In genomic region chr20:843908-844307, GRCh38 we compare ENCODE assay signal across 8 cellular contexts. TPM values are rescaled to one million over a fixed set of nuclear protein-coding genes. Genes with fewer than 3 reads are reported as not detected.
DNase-seq lines count a peak whose midpoint lies in the region; ATAC-seq lines count a peak whose summit lies in the region.

No MANE protein-coding gene starts in this region.

- H3K27ac Mint-ChIP-seq in CD4-positive, alpha-beta memory T cell, result peak overlapping the region; percentile 70 to 89 (median 83)
- H3K27ac Mint-ChIP-seq in effector memory CD8-positive, alpha-beta T cell, result peak overlapping the region; percentile 90 to 97

- H3K27ac ChIP-seq in CD4-positive, alpha-beta memory T cell (ENCODE audit: low read depth, low read length), result peak overlapping the region; percentile 70
- peak overlapping the region; percentile 34 for H3K27ac ChIP-seq in trophoblast cell (ENCODE audit: low read depth, low read length)

- peak overlapping the region; percentile 11 for H3K14ac ChIP-seq in trophoblast cell (ENCODE audit: low read length)

- no peak overlapping the region for H4K12ac ChIP-seq in trophoblast cell (ENCODE audit: low read depth, low read length)

- H3K36me3 ChIP-seq in CD4-positive, alpha-beta memory T cell (ENCODE audit: insufficient read depth, low read length), result no peaks in the 10 kb centered on the region
- peaks cover 9 to 17% of the 10 kb centered on the region in 2 experiments for H3K36me3 ChIP-seq in trophoblast cell (ENCODE audit: control insufficient read depth in 1 of 2, insufficient read depth in 2 of 2, low read length in 2 of 2)

- no CpG with 5 or more reads among the region's 9 CpGs for WGBS in trophoblast cell (ENCODE audit: extremely low coverage, insufficient coverage, insufficient read length)

- intact Hi-C loops in CD4-positive, alpha-beta memory T cell (cut with micrococcal nuclease), result loop anchor here (1.0 to 10.0 kb wide), 3 partner anchors 11 to 621 kb away; partner anchors contain the start of genes FAM110A, FKBP1A and NSFL1C

- H3K79me2 ChIP-seq in trophoblast cell (ENCODE audit: control insufficient read depth, insufficient read depth, low read length, poor library complexity), result peaks cover 19% of the 10 kb centered on the region

- H2AK5ac ChIP-seq in trophoblast cell (ENCODE audit: low read length), result no peak overlapping the region

- no peak overlapping the region for H2BK12ac ChIP-seq in trophoblast cell (ENCODE audit: low read length)

- H2BK120ac ChIP-seq in trophoblast cell (ENCODE audit: insufficient read depth, low read length, poor library complexity), result no peak overlapping the region

- POLR2A ChIA-PET in CD4-positive, alpha-beta memory T cell (lab: Charles Lee; ENCODE audit: partially characterized antibody), result interaction anchor here (1.0 to 6.5 kb wide), 3 partner anchors 10 to 275 kb away, joined by 3 to 130 read pairs (median 7); partner anchors contain the start of genes FAM110A and PSMF1

- no peak overlapping the region for H3K18ac ChIP-seq in trophoblast cell (ENCODE audit: low read length)

- H3K4me1 Mint-ChIP-seq in CD4-positive, alpha-beta memory T cell, result peaks cover 27 to 68% (median 48%) of the 10 kb centered on the region in 4 donors
- peaks cover 31 to 39% of the 10 kb centered on the region in 2 donors for H3K4me1 Mint-ChIP-seq in effector memory CD8-positive, alpha-beta T cell (ENCODE audit: low read depth in 2 of 2)

- no peak for ATAC-seq in effector memory CD8-positive, alpha-beta T cell (replicated peaks)

- no peaks in the 10 kb centered on the region for H3K9me3 ChIP-seq in CD4-positive, alpha-beta memory T cell (ENCODE audit: control insufficient read depth in 1 of 2, low read length in 2 of 2)
- no peaks in the 10 kb centered on the region for H3K9me3 ChIP-seq in trophoblast cell (ENCODE audit: insufficient read depth, low read depth, low read length)

- H3K27me3 Mint-ChIP-seq in CD4-positive, alpha-beta memory T cell, result no peaks in the 10 kb centered on the region
- H3K27me3 Mint-ChIP-seq in effector memory CD8-positive, alpha-beta T cell, result no peaks in the 10 kb centered on the region

- no peak overlapping the region for H3K23ac ChIP-seq in trophoblast cell (ENCODE audit: low read length)

- peak overlapping the region; percentile 49 for H3K9ac ChIP-seq in trophoblast cell (ENCODE audit: low read length)

- H2AFZ ChIP-seq in trophoblast cell (ENCODE audit: insufficient read depth, low read length, poor library complexity), result no peak overlapping the region

- H4K91ac ChIP-seq in trophoblast cell (ENCODE audit: low read depth, low read length), result no peak overlapping the region

- H3K27me3 ChIP-seq in CD4-positive, alpha-beta memory T cell (ENCODE audit: insufficient read depth, low read length), result no peaks in the 10 kb centered on the region
- H3K27me3 ChIP-seq in trophoblast cell (ENCODE audit: insufficient read depth, low read length), result no peaks in the 10 kb centered on the region

- CTCF ChIA-PET in CD4-positive, alpha-beta memory T cell (lab: Charles Lee; ENCODE audit: partially characterized antibody), result interaction anchor here (2.0 kb wide), 1 partner anchor 11 kb away, joined by 16 read pairs; the partner anchor contains the start of gene FAM110A

- H3K4me3 Mint-ChIP-seq in CD4-positive, alpha-beta memory T cell, result peak overlapping the region in 6 of 8 donors; percentile 87 to 93 (median 90)
- no peak overlapping the region for H3K4me3 Mint-ChIP-seq in effector memory CD8-positive, alpha-beta T cell

- peak overlapping the region; percentile 32 for H2BK5ac ChIP-seq in trophoblast cell (ENCODE audit: low read depth, low read length, poor library complexity)

- peak overlapping the region in 1 of 2 donors; percentile 74 for H3K4me3 ChIP-seq in CD4-positive, alpha-beta memory T cell (ENCODE audit: low read length in 2 of 2)
- H3K4me3 ChIP-seq in trophoblast cell (ENCODE audit: low read depth, low read length), result no peak overlapping the region

- no peak overlapping the region for H3K4ac ChIP-seq in trophoblast cell (ENCODE audit: low read depth, low read length)

- peaks cover 0 to 11% of the 10 kb centered on the region in 2 donors for H3K36me3 Mint-ChIP-seq in CD4-positive, alpha-beta memory T cell
- H3K36me3 Mint-ChIP-seq in effector memory CD8-positive, alpha-beta T cell (ENCODE audit: insufficient read depth), result peaks cover 13% of the 10 kb centered on the region

- H4K8ac ChIP-seq in trophoblast cell (ENCODE audit: low read depth, low read length), result no peak overlapping the region

- H3K4me2 ChIP-seq in trophoblast cell (ENCODE audit: low read length), result no peak overlapping the region

- no peaks in the 10 kb centered on the region for H3K9me3 Mint-ChIP-seq in CD4-positive, alpha-beta memory T cell
- no peaks in the 10 kb centered on the region for H3K9me3 Mint-ChIP-seq in effector memory CD8-positive, alpha-beta T cell

- H3K4me1 ChIP-seq in CD4-positive, alpha-beta memory T cell (ENCODE audit: insufficient read depth, low read length), result peaks cover 68% of the 10 kb centered on the region
- peaks cover 35 to 36% of the 10 kb centered on the region in 2 experiments for H3K4me1 ChIP-seq in trophoblast cell (ENCODE audit: control insufficient read depth in 1 of 2, insufficient read depth in 2 of 2, low read length in 2 of 2)

- H3K79me1 ChIP-seq in trophoblast cell (ENCODE audit: low read length), result peaks cover 18% of the 10 kb centered on the region

- peak in 1 of 5 donors; percentile 41 for DNase-seq in CD4-positive, alpha-beta memory T cell
- DNase-seq in NCI-H69 (lab: John Stamatoyannopoulos, UW) (peak; percentile 42), trophoblast cell (no peak), SK-N-DZ (ENCODE audit: low spot score) (no peak), hepatic stellate cell (ENCODE audit: low spot score) (no peak), GOT3 (lab: John Stamatoyannopoulos, UW) (no peak)
- DNase-seq in effector memory CD8-positive, alpha-beta T cell, result peak in 1 of 3 experiments; percentile 11
- DNase-seq in NK-92 treated with Interleukin-12 subunit alpha and Interleukin-12 subunit beta, amount 100 ng/mL, for 24 hours (lab: John Stamatoyannopoulos, UW), result no peak

RNA-seq across cellular contexts. Expression of gene FAM110A, which starts 10.4 kb away (rescaled TPM):
- 10 to 100 TPM; 19.8 to 21.7 TPM for total RNA-seq in CD4-positive, alpha-beta memory T cell
- polyA plus RNA-seq in CD4-positive, alpha-beta memory T cell, result 10 to 100 TPM in 1 of 2 donors, 1 to 10 TPM in 1; 8.1 to 15.4 TPM
- 55.7 and 66.2 TPM in 2 replicates for polyA plus RNA-seq in trophoblast cell (2013)
- polyA plus RNA-seq in SK-N-DZ (2014; cell fraction: cytosol; rRNA removed), result 18.3 and 18.6 TPM in 2 replicates
- 6.8 and 10.0 TPM in 2 replicates for polyA plus RNA-seq in SK-N-DZ (2014; cell fraction: nucleus; rRNA removed)

Comparison
In these comparisons a context has a peak if more than half of its experiments do, and no peak if none do; other contexts are left out.
1. H3K4me3 Mint-ChIP-seq: peak in CD4-positive, alpha-beta memory T cell (6 of 8); none in effector memory CD8-positive, alpha-beta T cell (0 of 2).